ENCODE assay signal across 1 cellular context in genomic region chr14:75456069-75457023, GRCh38.
TF ChIP-seq lines count a peak whose summit lies in the region.

No MANE protein-coding gene starts in this region.

TF ChIP-seq in GM23338, 12 proteins besides CTCF, POLR2A, EP300 and RAD21 (continued from another document):
- TF ChIP-seq, protein P1, sequence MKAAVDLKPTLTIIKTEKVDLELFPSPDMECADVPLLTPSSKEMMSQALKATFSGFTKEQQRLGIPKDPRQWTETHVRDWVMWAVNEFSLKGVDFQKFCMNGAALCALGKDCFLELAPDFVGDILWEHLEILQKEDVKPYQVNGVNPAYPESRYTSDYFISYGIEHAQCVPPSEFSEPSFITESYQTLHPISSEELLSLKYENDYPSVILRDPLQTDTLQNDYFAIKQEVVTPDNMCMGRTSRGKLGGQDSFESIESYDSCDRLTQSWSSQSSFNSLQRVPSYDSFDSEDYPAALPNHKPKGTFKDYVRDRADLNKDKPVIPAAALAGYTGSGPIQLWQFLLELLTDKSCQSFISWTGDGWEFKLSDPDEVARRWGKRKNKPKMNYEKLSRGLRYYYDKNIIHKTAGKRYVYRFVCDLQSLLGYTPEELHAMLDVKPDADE (IDR thresholded peaks at IDR 0.05): no peak
- TF ChIP-seq REST (IDR thresholded peaks at IDR 0.05; ENCODE audit: unreplicated experiment): no peak
- TF ChIP-seq EZH2phosphoT487 (IDR thresholded peaks at IDR 0.05; ENCODE audit: unreplicated experiment): no peak
- no peak for TF ChIP-seq NANOG (IDR thresholded peaks at IDR 0.05; ENCODE audit: borderline replicate concordance)
